In the genomic region with DNA sequence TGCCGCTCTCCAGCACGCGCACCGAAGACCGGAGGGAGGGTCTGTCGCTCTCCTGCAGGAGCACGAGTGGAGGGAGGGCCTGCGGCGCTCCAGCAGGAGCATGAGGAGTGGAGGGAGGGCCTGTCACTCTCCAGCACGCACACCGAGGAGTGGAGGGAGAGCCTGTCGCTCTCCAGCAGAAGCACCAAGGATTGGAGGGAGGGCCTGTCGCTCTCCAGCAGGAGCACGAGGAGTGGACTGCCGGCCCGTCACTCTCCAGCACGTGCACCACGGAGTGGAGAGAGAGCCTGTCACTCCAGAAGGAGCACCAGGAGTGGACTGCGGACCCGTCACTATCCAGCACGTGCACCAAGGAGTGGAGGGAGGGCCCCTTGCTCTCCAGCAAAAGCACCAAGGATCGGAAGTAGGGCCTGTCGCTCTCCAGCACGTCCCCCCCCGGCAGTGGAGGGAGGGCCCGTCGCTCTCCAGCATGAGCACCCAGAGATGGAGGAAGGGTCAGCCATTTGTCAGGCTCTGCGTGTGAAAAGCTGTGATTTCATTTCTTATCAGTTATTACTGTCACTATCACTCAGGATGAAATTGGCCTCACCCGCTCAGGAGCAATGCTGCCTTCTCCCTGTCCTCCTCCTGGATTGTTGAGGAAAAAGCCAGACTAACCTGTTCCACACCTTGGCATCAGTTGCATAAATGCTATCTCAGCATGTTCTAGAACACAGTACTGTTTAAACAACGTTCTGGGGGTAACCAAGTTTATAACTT, we compare ENCODE assay signal across 11 cellular contexts. TPM values are rescaled to one million over a fixed set of nuclear protein-coding genes. Genes with fewer than 3 reads are reported as not detected.
DNase-seq lines count a peak whose midpoint lies in the region; ATAC-seq and TF ChIP-seq lines count a peak whose summit lies in the region.
"Had no signal": no experiment of that assay in that cellular context is flagged by ENCODE, and none has a peak within 500 bp of the region (broad histone marks: within the 10 kb centered on the region; RNA-seq: fewer than 3 reads in every experiment).

No MANE protein-coding gene starts in this region.

- H3K4me1 Mint-ChIP-seq in activated T-helper 17 cell treated with anti-CD3 and anti-CD28 coated beads, Interleukin-2, amount 50 U/mL, for 72 hours: no peaks in the 10 kb centered on the region
- peaks cover 0 to 6% (median 3%) of the 10 kb centered on the region in 4 donors for H3K4me1 Mint-ChIP-seq in CD4-positive, alpha-beta memory T cell

- H3K9me3 ChIP-seq in SK-N-SH (no peaks in the 10 kb centered on the region), right atrium auricular region (no peaks in the 10 kb centered on the region)
- no peaks in the 10 kb centered on the region for H3K9me3 ChIP-seq in CD4-positive, alpha-beta memory T cell (ENCODE audit: control insufficient read depth in 1 of 2, low read length in 2 of 2)
- H3K9me3 ChIP-seq: right lobe of liver had no signal

- no peak for TF ChIP-seq EP300 in SK-N-SH (IDR thresholded peaks at IDR 0.05; ENCODE audit: borderline replicate concordance in 1 of 2, low read depth in 1 of 2, low read length in 1 of 2)

- no peaks in the 10 kb centered on the region for H3F3A ChIP-seq in SK-N-SH (replicated peaks; ENCODE audit: insufficient read depth)

- DNase-seq in SK-N-SH (no peak), right atrium auricular region (ENCODE audit: low spot score) (no peak), retinal pigment epithelial cell (ENCODE audit: low read depth) (peak; percentile 26)
- no peak for DNase-seq in CD4-positive, alpha-beta memory T cell
- DNase-seq: right lobe of liver had no signal

- H3K27me3 ChIP-seq in SK-N-SH (ENCODE audit: insufficient read depth): no peaks in the 10 kb centered on the region
- H3K27me3 ChIP-seq in right atrium auricular region: no peaks in the 10 kb centered on the region
- no peaks in the 10 kb centered on the region for H3K27me3 ChIP-seq in CD4-positive, alpha-beta memory T cell (ENCODE audit: insufficient read depth, low read length)
- H3K27me3 ChIP-seq: right lobe of liver had no signal

- no peak overlapping the region for H3K27ac Mint-ChIP-seq in activated T-helper 17 cell treated with anti-CD3 and anti-CD28 coated beads, Interleukin-2, amount 50 U/mL, for 72 hours
- H3K27ac Mint-ChIP-seq in CD4-positive, alpha-beta memory T cell: peak overlapping the region in 2 of 7 donors; percentile 4 to 29
- H3K27ac Mint-ChIP-seq: activated T-helper 2 cell treated with anti-CD3 and anti-CD28 coated beads, Interferon-gamma antibody, Interleukin-2, Interleukin-4, amounts not matched to agents 10 μg/mL and 5 μg/mL and 100 μg/mL, durations not matched to agents 14 hours and 24 hours and 36 hours; stimulated activated naive CD8-positive, alpha-beta T cell treated with anti-CD3 and anti-CD28 coated beads, Interleukin-15, Interleukin-2, amounts not matched to agents 100 ng/mL and 50 ng/mL, for 24 hours had no signal

- H3K36me3 ChIP-seq in SK-N-SH (replicated peaks in 1 of 2; ENCODE audit: control insufficient read depth in 1 of 2, insufficient read depth in 2 of 2, low read length in 1 of 2): peaks cover 0 to 19% of the 10 kb centered on the region in 2 experiments
- peaks cover 14% of the 10 kb centered on the region for H3K36me3 ChIP-seq in right atrium auricular region
- peaks cover 6% of the 10 kb centered on the region for H3K36me3 ChIP-seq in CD4-positive, alpha-beta memory T cell (ENCODE audit: insufficient read depth, low read length)

- no peaks in the 10 kb centered on the region for H3K79me2 ChIP-seq in SK-N-SH (ENCODE audit: insufficient read depth)

- H3K4me2 ChIP-seq in SK-N-SH: no peak overlapping the region

- H3K36me3 Mint-ChIP-seq in activated T-helper 17 cell treated with anti-CD3 and anti-CD28 coated beads, Interleukin-2, amount 50 U/mL, for 72 hours (ENCODE audit: low read depth): peaks cover 19% of the 10 kb centered on the region
- peaks cover 19 to 40% of the 10 kb centered on the region in 2 donors for H3K36me3 Mint-ChIP-seq in CD4-positive, alpha-beta memory T cell

- POLR2A ChIA-PET in SK-N-SH (lab: Yijun Ruan, JAX): no interaction called here
- POLR2A ChIA-PET in CD4-positive, alpha-beta memory T cell (lab: Charles Lee; ENCODE audit: partially characterized antibody): no interaction called here

- no peak overlapping the region for H2AFZ ChIP-seq in SK-N-SH (ENCODE audit: low read depth)

- no peak overlapping the region for H3K4me3 Mint-ChIP-seq in activated T-helper 17 cell treated with anti-CD3 and anti-CD28 coated beads, Interleukin-2, amount 50 U/mL, for 72 hours
- no peak overlapping the region for H3K4me3 Mint-ChIP-seq in CD4-positive, alpha-beta memory T cell
- H3K4me3 Mint-ChIP-seq: stimulated activated naive CD8-positive, alpha-beta T cell treated with anti-CD3 and anti-CD28 coated beads, Interleukin-15, Interleukin-2, amounts not matched to agents 100 ng/mL and 50 ng/mL, for 24 hours had no signal

- CTCF ChIA-PET in SK-N-SH (lab: Yijun Ruan, JAX): interaction anchor here (0.5 to 15.2 kb wide), 3 partner anchors 9 to 527 kb away, joined by 3 to 127 read pairs (median 4); no protein-coding TSS in a partner anchor
- CTCF ChIA-PET in CD4-positive, alpha-beta memory T cell (lab: Charles Lee; ENCODE audit: partially characterized antibody): no interaction called here

- H3K27me3 Mint-ChIP-seq in activated T-helper 17 cell treated with anti-CD3 and anti-CD28 coated beads, Interleukin-2, amount 50 U/mL, for 72 hours: no peaks in the 10 kb centered on the region
- no peaks in the 10 kb centered on the region for H3K27me3 Mint-ChIP-seq in CD4-positive, alpha-beta memory T cell
- H3K27me3 Mint-ChIP-seq: stimulated activated naive CD8-positive, alpha-beta T cell treated with anti-CD3 and anti-CD28 coated beads, Interleukin-15, Interleukin-2, amounts not matched to agents 100 ng/mL and 50 ng/mL, for 24 hours had no signal

- intact Hi-C loops in CD4-positive, alpha-beta memory T cell (cut with micrococcal nuclease): no loop called here

- 88% methylated on average over 27 of the region's 30 CpGs for WGBS in SK-N-SH (ENCODE audit: low lambda C conversion rate)

- H3K4me3 ChIP-seq in SK-N-SH (ENCODE audit: low read depth in 2 of 2, low read length in 1 of 2) (no peak overlapping the region), right atrium auricular region (no peak overlapping the region), retinal pigment epithelial cell (ENCODE audit: low read length) (no peak overlapping the region)
- no peak overlapping the region for H3K4me3 ChIP-seq in CD4-positive, alpha-beta memory T cell (ENCODE audit: low read length in 2 of 2)
- H3K4me3 ChIP-seq: right lobe of liver had no signal

- H3K4me1 ChIP-seq in SK-N-SH (ENCODE audit: control insufficient read depth in 1 of 2, insufficient read depth in 2 of 2, low read depth in 1 of 2, low read length in 1 of 2) (no peaks in the 10 kb centered on the region; a peak in 1 of 4 replicates), right atrium auricular region (no peaks in the 10 kb centered on the region)
- H3K4me1 ChIP-seq in CD4-positive, alpha-beta memory T cell (ENCODE audit: insufficient read depth, low read length): no peaks in the 10 kb centered on the region

- TF ChIP-seq CTCF in SK-N-SH (IDR thresholded peaks at IDR 0.05) (no peak), right atrium auricular region (IDR thresholded peaks at IDR 0.05) (no peak), retinal pigment epithelial cell (conservative IDR thresholded peaks at IDR 0.05; ENCODE audit: low read depth, low read length) (no peak)

- H3K9me3 Mint-ChIP-seq in activated T-helper 17 cell treated with anti-CD3 and anti-CD28 coated beads, Interleukin-2, amount 50 U/mL, for 72 hours: no peaks in the 10 kb centered on the region
- peaks cover 0 to 1% (median 0%) of the 10 kb centered on the region in 8 donors for H3K9me3 Mint-ChIP-seq in CD4-positive, alpha-beta memory T cell
- H3K9me3 Mint-ChIP-seq: activated T-helper 2 cell treated with anti-CD3 and anti-CD28 coated beads, Interferon-gamma antibody, Interleukin-2, Interleukin-4, amounts not matched to agents 10 μg/mL and 5 μg/mL and 100 μg/mL, durations not matched to agents 14 hours and 24 hours and 36 hours; stimulated activated naive CD8-positive, alpha-beta T cell treated with anti-CD3 and anti-CD28 coated beads, Interleukin-15, Interleukin-2, amounts not matched to agents 100 ng/mL and 50 ng/mL, for 24 hours had no signal

- no peaks in the 10 kb centered on the region for H4K20me1 ChIP-seq in SK-N-SH (ENCODE audit: insufficient read depth)

- no peak overlapping the region for H3K9ac ChIP-seq in SK-N-SH

- ATAC-seq in GM19395 (IDR thresholded peaks at IDR 0.05; ENCODE audit: unreplicated experiment) (peak; percentile 51), HG03460 (IDR thresholded peaks at IDR 0.05; ENCODE audit: unreplicated experiment) (no peak), HG02763 (IDR thresholded peaks at IDR 0.05; ENCODE audit: unreplicated experiment) (no peak)
- ATAC-seq in activated T-helper 17 cell treated with anti-CD3 and anti-CD28 coated beads, Interleukin-2, amount 50 U/mL, for 72 hours (replicated peaks): no peak

- no peaks in the 10 kb centered on the region for H3K9me2 ChIP-seq in SK-N-SH

- TF ChIP-seq RAD21 in SK-N-SH (IDR thresholded peaks at IDR 0.05; ENCODE audit: low read length): no peak

- H3K27ac ChIP-seq in SK-N-SH (ENCODE audit: low read depth in 2 of 2, low read length in 1 of 2): no peak overlapping the region
- H3K27ac ChIP-seq in right atrium auricular region: peak overlapping the region; percentile 39 to 40
- no peak overlapping the region for H3K27ac ChIP-seq in CD4-positive, alpha-beta memory T cell (ENCODE audit: low read depth, low read length)
- H3K27ac ChIP-seq: right lobe of liver had no signal

TF ChIP-seq in SK-N-SH, 30 proteins besides CTCF, POLR2A, EP300 and RAD21 (continues in another document):
- no peak for TF ChIP-seq FOXM1 (IDR thresholded peaks at IDR 0.05; ENCODE audit: low read depth)
- TF ChIP-seq ELF1 (IDR thresholded peaks at IDR 0.05): no peak
- TF ChIP-seq, protein P1, sequence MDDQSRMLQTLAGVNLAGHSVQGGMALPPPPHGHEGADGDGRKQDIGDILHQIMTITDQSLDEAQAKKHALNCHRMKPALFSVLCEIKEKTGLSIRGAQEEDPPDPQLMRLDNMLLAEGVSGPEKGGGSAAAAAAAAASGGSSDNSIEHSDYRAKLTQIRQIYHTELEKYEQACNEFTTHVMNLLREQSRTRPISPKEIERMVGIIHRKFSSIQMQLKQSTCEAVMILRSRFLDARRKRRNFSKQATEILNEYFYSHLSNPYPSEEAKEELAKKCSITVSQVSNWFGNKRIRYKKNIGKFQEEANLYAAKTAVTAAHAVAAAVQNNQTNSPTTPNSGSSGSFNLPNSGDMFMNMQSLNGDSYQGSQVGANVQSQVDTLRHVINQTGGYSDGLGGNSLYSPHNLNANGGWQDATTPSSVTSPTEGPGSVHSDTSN (IDR thresholded peaks at IDR 0.05): peak; percentile 82
- TF ChIP-seq SIN3A (IDR thresholded peaks at IDR 0.05; ENCODE audit: borderline replicate concordance, low read depth, low read length): no peak

RNA-seq across cellular contexts. Expression of gene ADI1, which starts 35.9 kb away (rescaled TPM):
- 49.4 and 67.2 TPM in 2 replicates for polyA plus RNA-seq in SK-N-SH (2012; rRNA removed)
- 72.8 and 73.1 TPM in 2 replicates for polyA plus RNA-seq in SK-N-SH (2012; cell fraction: cytosol; rRNA removed)
- polyA plus RNA-seq in SK-N-SH (2012; cell fraction: nucleus; rRNA removed): 43.3 and 62.9 TPM in 2 replicates
- 100 to 1,000 TPM; 130 to 184 TPM for total RNA-seq in right atrium auricular region
- total RNA-seq in activated T-helper 17 cell treated with anti-CD3 and anti-CD28 coated beads, Interleukin-2, amount 50 U/mL, for 72 hours: 10 to 100 TPM; 25.8 to 26.0 TPM
- total RNA-seq in CD4-positive, alpha-beta memory T cell: 10 to 100 TPM; 32.3 to 36.4 TPM
- polyA plus RNA-seq in CD4-positive, alpha-beta memory T cell: 100 to 1,000 TPM in 1 of 2 donors, 10 to 100 TPM in 1; 52.5 to 115 TPM

Comparison
In these comparisons a context has a peak if more than half of its experiments do, and no peak if none do; other contexts are left out.
1. H3K27ac ChIP-seq: peak in right atrium auricular region (2 of 2); none in SK-N-SH (0 of 2) and CD4-positive, alpha-beta memory T cell (single experiment).